14 cellular contexts compared by ENCODE assay signal in genomic region chr1:235133086-235133485, GRCh38.
"Had no signal": no experiment of that assay in that cellular context is flagged by ENCODE, and none has a peak within 500 bp of the region (broad histone marks: within the 10 kb centered on the region; RNA-seq: fewer than 3 reads in every experiment).

No MANE protein-coding gene starts in this region.

- H3K4me3 Mint-ChIP-seq: activated naive CD4-positive, alpha-beta T cell treated with anti-CD3 and anti-CD28 coated beads, Interleukin-2, amount 10 ng/mL, durations not matched to agents 7 days and 5 days; neural crest cell had no signal

- H3K27ac Mint-ChIP-seq: activated naive CD4-positive, alpha-beta T cell treated with anti-CD3 and anti-CD28 coated beads, Interleukin-2, amount 10 ng/mL, durations not matched to agents 7 days and 5 days; progenitor cell of endocrine pancreas had no signal

- H3K27me3 Mint-ChIP-seq: activated naive CD4-positive, alpha-beta T cell treated with anti-CD3 and anti-CD28 coated beads, Interleukin-2, amount 10 ng/mL, durations not matched to agents 7 days and 5 days; progenitor cell of endocrine pancreas had no signal

- H3K27ac ChIP-seq: heart right ventricle, left lung, stomach had no signal

- H3K9me3 Mint-ChIP-seq: activated naive CD4-positive, alpha-beta T cell treated with anti-CD3 and anti-CD28 coated beads, Interleukin-2, amount 10 ng/mL, durations not matched to agents 7 days and 5 days; activated T-helper 2 cell treated with anti-CD3 and anti-CD28 coated beads, Interferon-gamma antibody, Interleukin-2, Interleukin-4, amounts not matched to agents 10 μg/mL and 5 μg/mL and 100 μg/mL, durations not matched to agents 14 hours and 24 hours and 36 hours; neural crest cell had no signal

- DNase-seq: activated CD4-positive, alpha-beta T cell treated with anti-CD3 and anti-CD28 coated beads for 4 hours; activated naive CD4-positive, alpha-beta T cell treated with anti-CD3 and anti-CD28 coated beads, Interleukin-2, amount 10 ng/mL, durations not matched to agents 7 days and 5 days; cerebellar nuclear complex; effector CD4-positive, alpha-beta T cell; heart right ventricle; left lung; stimulated activated CD4-positive, alpha-beta T cell treated with anti-CD3 and anti-CD28 coated beads, Interleukin-12 subunit alpha, Interleukin-12 subunit beta, amount 100 ng/mL, for 4 hours; stimulated activated CD4-positive, alpha-beta T cell treated with anti-CD3 and anti-CD28 coated beads, Interleukin-1b, Interleukin-23, amount 100 ng/mL, for 48 hours; stomach; trophoblast cell had no signal

- H3K4me3 ChIP-seq: heart right ventricle, left lung, stomach had no signal

- ATAC-seq: esophagus mucosa, heart right ventricle, left lung had no signal

- H3K9me3 ChIP-seq: heart right ventricle, left lung, stomach had no signal

- H3K27me3 ChIP-seq: heart right ventricle, left lung, stomach had no signal
